In genomic region chrX:1355800-1356148, GRCh38 we compare ENCODE assay signal across 16 cellular contexts. TPM values are rescaled to one million over a fixed set of nuclear protein-coding genes. Genes with fewer than 3 reads are reported as not detected.
DNase-seq lines count a peak whose midpoint lies in the region; ATAC-seq, FAIRE-seq and TF ChIP-seq lines count a peak whose summit lies in the region.
"Had no signal": no experiment of that assay in that cellular context is flagged by ENCODE, and none has a peak within 500 bp of the region (broad histone marks: within the 10 kb centered on the region; RNA-seq: fewer than 3 reads in every experiment).

No MANE protein-coding gene starts in this region.

- H3K4me3 ChIP-seq in cardiac muscle cell: no peak overlapping the region
- H3K4me3 ChIP-seq in Panc1 (ENCODE audit: low read depth in 2 of 2, low read length in 2 of 2): no peak overlapping the region
- peak overlapping the region; percentile 13 for H3K4me3 ChIP-seq in iPS-18a (ENCODE audit: low read length)
- H3K4me3 ChIP-seq: mucosa of descending colon, testis had no signal

- H3K27ac Mint-ChIP-seq in stimulated activated effector memory CD8-positive, alpha-beta T cell treated with anti-CD3 and anti-CD28 coated beads, Interleukin-12 subunit alpha, Interleukin-12 subunit beta, amount 100 ng/mL, for 72 hours: peak overlapping the region; percentile 17
- H3K27ac Mint-ChIP-seq: activated T-cell treated with anti-CD3 and anti-CD28 coated beads, Interleukin-2, amount 50 U/mL, for 72 hours had no signal

- peaks cover 10% of the 10 kb centered on the region for H3K36me3 ChIP-seq in cardiac muscle cell
- H3K36me3 ChIP-seq in Panc1 (ENCODE audit: control insufficient read depth, insufficient read depth, low read length): no peaks in the 10 kb centered on the region
- no peaks in the 10 kb centered on the region for H3K36me3 ChIP-seq in iPS-18a (ENCODE audit: control insufficient read depth, low read depth, low read length)

- H3K27me3 ChIP-seq in cardiac muscle cell (no peaks in the 10 kb centered on the region), Panc1 (ENCODE audit: control insufficient read depth, insufficient read depth, low read length) (no peaks in the 10 kb centered on the region), iPS-18a (ENCODE audit: control insufficient read depth, insufficient read depth, low read length) (no peaks in the 10 kb centered on the region)
- H3K27me3 ChIP-seq: testis had no signal

- H3K4me1 Mint-ChIP-seq in stimulated activated effector memory CD8-positive, alpha-beta T cell treated with anti-CD3 and anti-CD28 coated beads, Interleukin-12 subunit alpha, Interleukin-12 subunit beta, amount 100 ng/mL, for 72 hours: peaks cover 6% of the 10 kb centered on the region

- no peaks in the 10 kb centered on the region for H3K4me1 ChIP-seq in cardiac muscle cell (ENCODE audit: low read depth)
- H3K4me1 ChIP-seq in Panc1 (ENCODE audit: control insufficient read depth, insufficient read depth, low read length): no peaks in the 10 kb centered on the region
- H3K4me1 ChIP-seq in iPS-18a (ENCODE audit: control insufficient read depth, low read depth, low read length): peaks cover 6% of the 10 kb centered on the region
- H3K4me1 ChIP-seq: testis had no signal

- H3K9me3 ChIP-seq in cardiac muscle cell (ENCODE audit: low read depth) (no peaks in the 10 kb centered on the region), Panc1 (ENCODE audit: control insufficient read depth, insufficient read depth, low read depth, low read length) (no peaks in the 10 kb centered on the region), iPS-18a (ENCODE audit: control insufficient read depth, low read depth, low read length) (no peaks in the 10 kb centered on the region)
- H3K9me3 ChIP-seq: testis had no signal

- H3K27ac ChIP-seq in cardiac muscle cell (peak overlapping the region; percentile 75), Panc1 (ENCODE audit: low read length) (no peak overlapping the region), iPS-18a (ENCODE audit: low read length) (peak overlapping the region; percentile 24)
- H3K27ac ChIP-seq: testis had no signal

- no peak overlapping the region for H3K4me3 Mint-ChIP-seq in stimulated activated effector memory CD8-positive, alpha-beta T cell treated with anti-CD3 and anti-CD28 coated beads, Interleukin-12 subunit alpha, Interleukin-12 subunit beta, amount 100 ng/mL, for 72 hours
- H3K4me3 Mint-ChIP-seq: activated T-cell treated with anti-CD3 and anti-CD28 coated beads, Interleukin-2, amount 50 U/mL, for 72 hours had no signal

- no TSS peak for BruUV-seq in Panc1 (replicated peaks; lab: Mats Ljungman, UMichigan)

- in situ Hi-C loops in Panc1 (cut with HindIII; ENCODE audit: low pct_unique_long_range_greater_than_20kb, low sequenced_read_pairs): no loop called here

- peaks cover 7% of the 10 kb centered on the region for H3K36me3 Mint-ChIP-seq in stimulated activated effector memory CD8-positive, alpha-beta T cell treated with anti-CD3 and anti-CD28 coated beads, Interleukin-12 subunit alpha, Interleukin-12 subunit beta, amount 100 ng/mL, for 72 hours

- intact Hi-C loops in Right ventricle myocardium superior (cut with DNase I) (no loop called here), Panc1 (cut with micrococcal nuclease; ENCODE audit: unreplicated experiment) (no loop called here)

- CTCF ChIA-PET in Panc1 (lab: Charles Lee): no interaction called here

- H3K9ac ChIP-seq in iPS-18a (ENCODE audit: low read length): peak overlapping the region; percentile 17

- no peak for DNase-seq in cardiac muscle cell (ENCODE audit: low read depth in 1 of 2, low spot score in 1 of 2)
- no peak for DNase-seq in Right ventricle myocardium superior
- no peak for DNase-seq in Panc1 (ENCODE audit: low read depth, low spot score)
- no peak for DNase-seq in stimulated activated effector memory CD8-positive, alpha-beta T cell treated with anti-CD3 and anti-CD28 coated beads, Interleukin-12 subunit alpha, Interleukin-12 subunit beta, amount 100 ng/mL, for 72 hours (ENCODE audit: low spot score in 2 of 2)
- DNase-seq in GM19239 (ENCODE audit: insufficient read length, low spot score): no peak
- DNase-seq: activated CD4-positive, alpha-beta T cell treated with anti-CD3 and anti-CD28 coated beads, Interleukin-2, amount 50 U/mL, for 48 hours; activated T-cell treated with anti-CD3 and anti-CD28 coated beads, Interleukin-2, amount 50 U/mL, for 72 hours; NCI-H2081 treated with DMSO at 0.1 percent for 48 hours; NCI-H69; stimulated activated CD4-positive, alpha-beta T cell treated with anti-CD3 and anti-CD28 coated beads, Interleukin-4, amount 100 ng/mL, for 1 hour; testis had no signal

- no peak for FAIRE-seq in GM19239 (lab: Jason Lieb, UNC)
- FAIRE-seq: RCC 7860 had no signal

- POLR2A ChIA-PET in Panc1 (lab: Charles Lee): no interaction called here

- ATAC-seq in Right ventricle myocardium superior (ENCODE audit: poor library complexity) (no peak), Panc1 (0 out of 2 replicates have a peak, but pooled peaks have one; percentile 21), GM18907 (IDR thresholded peaks at IDR 0.05; ENCODE audit: unreplicated experiment) (no peak)
- ATAC-seq in stimulated activated effector memory CD8-positive, alpha-beta T cell treated with anti-CD3 and anti-CD28 coated beads, Interleukin-12 subunit alpha, Interleukin-12 subunit beta, amount 100 ng/mL, for 72 hours: peak; percentile 44
- ATAC-seq in activated CD4-positive, CD25-positive, alpha-beta regulatory T cell treated with anti-CD3 and anti-CD28 coated beads, Interleukin-2, amount 50 U/mL, for 24 hours: no peak
- ATAC-seq: mucosa of descending colon had no signal

- H3K9me3 Mint-ChIP-seq in stimulated activated effector memory CD8-positive, alpha-beta T cell treated with anti-CD3 and anti-CD28 coated beads, Interleukin-12 subunit alpha, Interleukin-12 subunit beta, amount 100 ng/mL, for 72 hours: no peaks in the 10 kb centered on the region

- TF ChIP-seq CTCF in cardiac muscle cell (IDR thresholded peaks at IDR 0.05; ENCODE audit: low read depth, low read length) (no peak), Panc1 (IDR thresholded peaks at IDR 0.05) (no peak)

RNA-seq across cellular contexts. Expression of gene IL3RA, which starts 19.2 kb away (rescaled TPM):
- 0.11 TPM in 1 of 2 replicates, not detected in the other for total RNA-seq in cardiac muscle cell
- polyA plus RNA-seq in cardiac muscle cell: 3.4 and 5.3 TPM in 2 replicates
- 6.4 TPM for total RNA-seq in Right ventricle myocardium superior
- total RNA-seq in Panc1 (2021; ENCODE audit: unreplicated experiment): 0.28 TPM
- polyA plus RNA-seq in Panc1 (2012; ENCODE audit: insufficient read length): 0.45 TPM

RNA-seq across cellular contexts. Expression of gene SLC25A6, which starts 36.1 kb away (rescaled TPM):
- total RNA-seq in cardiac muscle cell (484 and 592 TPM in 2 replicates), Right ventricle myocardium superior (141 TPM), Panc1 (2021; ENCODE audit: unreplicated experiment) (125 TPM)
- polyA plus RNA-seq in cardiac muscle cell: 370 and 468 TPM in 2 replicates
- polyA plus RNA-seq in Panc1 (2012; ENCODE audit: insufficient read length): 475 TPM

Comparison
In these comparisons a context has a peak if more than half of its experiments do, and no peak if none do; other contexts are left out.
1. ATAC-seq: peak in Panc1 (single experiment) and stimulated activated effector memory CD8-positive, alpha-beta T cell treated with anti-CD3 and anti-CD28 coated beads, Interleukin-12 subunit alpha, Interleukin-12 subunit beta, amount 100 ng/mL, for 72 hours (single experiment); none in Right ventricle myocardium superior (single experiment), activated CD4-positive, CD25-positive, alpha-beta regulatory T cell treated with anti-CD3 and anti-CD28 coated beads, Interleukin-2, amount 50 U/mL, for 24 hours (0 of 2) and GM18907 (single experiment).